9 cellular contexts compared by ENCODE assay signal in the genomic region with DNA sequence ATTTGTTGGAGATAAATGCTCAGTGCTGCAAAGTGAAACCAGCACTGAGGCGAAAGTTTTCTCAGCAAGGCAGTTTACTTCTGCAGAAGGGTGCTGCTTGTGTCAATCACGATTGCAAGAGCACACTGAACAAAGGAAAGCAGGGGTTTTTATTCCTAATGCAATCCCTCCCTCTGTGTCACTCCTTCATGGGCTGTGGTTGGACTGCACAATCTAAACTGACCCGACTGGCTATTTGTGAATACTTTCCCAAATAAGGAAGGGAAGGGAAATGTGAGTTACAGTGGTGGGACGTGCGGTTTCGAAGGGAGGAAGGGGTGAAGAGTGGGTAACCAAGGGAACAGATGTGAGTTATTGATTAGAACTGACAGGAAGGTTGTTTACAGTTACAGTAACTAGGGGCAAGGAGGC. TPM values are rescaled to one million over a fixed set of nuclear protein-coding genes. Genes with fewer than 3 reads are reported as not detected.
DNase-seq lines count a peak whose midpoint lies in the region; ATAC-seq, FAIRE-seq and TF ChIP-seq lines count a peak whose summit lies in the region.
"Not testable (repeated sequence)": the region's sequence is repeated elsewhere in the genome, so short reads cannot be mapped to it uniquely, and the experiment has no call there.
"Had no signal": no experiment of that assay in that cellular context is flagged by ENCODE, and none has a peak within 500 bp of the region (broad histone marks: within the 10 kb centered on the region; RNA-seq: fewer than 3 reads in every experiment).

No MANE protein-coding gene starts in this region.

- ATAC-seq in K562: not testable (repeated sequence)

- not testable (repeated sequence) for H3K9me3 Mint-ChIP-seq in Calu3 (ENCODE audit: low read depth, unreplicated experiment); type B pancreatic cell

- H3K4me3 ChIP-seq in HEK293 (ENCODE audit: low read depth, low read length); K562; hepatocyte: not testable (repeated sequence)

- TF ChIP-seq CTCF in Calu3 (IDR thresholded peaks at IDR 0.05; ENCODE audit: unreplicated experiment); HEK293 (tag by site-specific recombination; IDR thresholded peaks at IDR 0.05); K562 (IDR thresholded peaks at IDR 0.05 in 2 of 3, conservative IDR thresholded peaks at IDR 0.05 in 1 of 3; ENCODE audit: insufficient read depth in 2 of 3, low read depth in 1 of 3, low read length in 3 of 3); hepatocyte (IDR thresholded peaks at IDR 0.05; ENCODE audit: poor library complexity); type B pancreatic cell (conservative IDR thresholded peaks at IDR 0.05): not testable (repeated sequence)

- H3K4me1 Mint-ChIP-seq in Calu3 (ENCODE audit: low read depth, unreplicated experiment); type B pancreatic cell (ENCODE audit: unreplicated experiment): not testable (repeated sequence)

- not testable (repeated sequence) for TF ChIP-seq POLR2A in K562 (conservative IDR thresholded peaks at IDR 0.05)

- not testable (repeated sequence) for H3K27ac ChIP-seq in HEK293 (ENCODE audit: extremely low read depth, low read depth, low read length); K562 (ENCODE audit: extremely low read depth, low read depth, low read length)
- peak overlapping the region; percentile 82 for H3K27ac ChIP-seq in hepatocyte

- H3K27ac Mint-ChIP-seq in Calu3 (ENCODE audit: unreplicated experiment): not testable (repeated sequence)
- H3K27ac Mint-ChIP-seq in type B pancreatic cell: peak overlapping the region; percentile 63

- H2AFZ ChIP-seq in K562 (ENCODE audit: low read depth, low read length); hepatocyte: not testable (repeated sequence)

- not testable (repeated sequence) for FAIRE-seq in K562 (lab: Jason Lieb, UNC)

- not testable (repeated sequence) for H4K20me1 ChIP-seq in K562 (replicated peaks; ENCODE audit: control insufficient read depth, insufficient read depth, low read length); hepatocyte (ENCODE audit: insufficient read depth, poor library complexity, severe bottlenecking)

- not testable (repeated sequence) for BruUV-seq in Calu3 (replicated peaks; lab: Mats Ljungman, UMichigan); K562 (replicated peaks; lab: Mats Ljungman, UMichigan)

- not testable (repeated sequence) for H3K4me3 Mint-ChIP-seq in Calu3 (ENCODE audit: low read depth, unreplicated experiment); type B pancreatic cell

- not testable (repeated sequence) for H3K36me3 ChIP-seq in HEK293 (ENCODE audit: control insufficient read depth in 2 of 2, insufficient read depth in 1 of 2, low read length in 2 of 2); K562 (ENCODE audit: control insufficient read depth, insufficient read depth, low read length); hepatocyte (replicated peaks; ENCODE audit: insufficient read depth, low read depth)

- not testable (repeated sequence) for TF ChIP-seq EP300 in K562 (IDR thresholded peaks at IDR 0.05; ENCODE audit: low read length)

- H3K27me3 Mint-ChIP-seq in Calu3 (ENCODE audit: unreplicated experiment); type B pancreatic cell: not testable (repeated sequence)

- CTCF ChIA-PET in Calu3 (lab: Charles Lee); K562 (lab: Yijun Ruan, JAX; ENCODE audit: low intra/inter-chr PET ratio): not testable (repeated sequence)
- CTCF ChIA-PET in HEK293 (lab: Yijun Ruan, JAX): interaction anchor here (0.6 kb wide), 1 partner anchor 188 kb away, joined by 3 read pairs; no protein-coding TSS in a partner anchor

- H3K9me1 ChIP-seq in K562 (ENCODE audit: control insufficient read depth, insufficient read depth, low read length): not testable (repeated sequence)

- not testable (repeated sequence) for H3K36me3 Mint-ChIP-seq in Calu3 (ENCODE audit: insufficient read depth, unreplicated experiment)
- peaks cover 14% of the 10 kb centered on the region for H3K36me3 Mint-ChIP-seq in type B pancreatic cell

- H3K9me3 ChIP-seq in HEK293 (ENCODE audit: control insufficient read depth, insufficient read depth, low read depth, low read length); K562 (replicated peaks; ENCODE audit: control insufficient read depth, insufficient read depth, low read depth, low read length); hepatocyte (ENCODE audit: low read depth): not testable (repeated sequence)

- WGBS in K562 (ENCODE audit: insufficient coverage, low coverage, missing lambda C conversion rate): 9% methylated on average over 5 of the region's 6 CpGs
- WGBS in hepatocyte (ENCODE audit: low lambda C conversion rate, missing lambda C conversion rate): 43% methylated on average over 6 of the region's 6 CpGs

- POLR2A ChIA-PET in HEK293 (lab: Yijun Ruan, JAX); K562 (lab: Yijun Ruan, JAX): not testable (repeated sequence)

- not testable (repeated sequence) for H3K27me3 ChIP-seq in K562 (ENCODE audit: control insufficient read depth in 2 of 2, insufficient read depth in 2 of 2, low read length in 2 of 2); hepatocyte

- H3K9ac ChIP-seq in K562 (ENCODE audit: insufficient read depth in 1 of 2, low read depth in 2 of 2, low read length in 2 of 2): not testable (repeated sequence)

- not testable (repeated sequence) for H3K9me2 ChIP-seq in hepatocyte (replicated peaks; ENCODE audit: insufficient read depth)

- DNase-seq in Calu3 (peak; percentile 21), MV-4-11 (lab: John Stamatoyannopoulos, UW) (peak; percentile 81), SKM-1 treated with dmso at 0.1 percent for 144 hours (lab: John Stamatoyannopoulos, UW; ENCODE audit: unreplicated experiment) (peak; percentile 98), hepatocyte (ENCODE audit: low spot score) (peak; percentile 39)
- not testable (repeated sequence) for DNase-seq in K562 (ENCODE audit: extremely low read depth in 1 of 4, low spot score in 3 of 4); type B pancreatic cell (ENCODE audit: extremely low spot score, unreplicated experiment)

- H3K4me2 ChIP-seq in K562 (ENCODE audit: insufficient read depth, low read length): not testable (repeated sequence)
- H3K4me2 ChIP-seq in hepatocyte: peak overlapping the region; percentile 64

- not testable (repeated sequence) for H3K4me1 ChIP-seq in HEK293 (ENCODE audit: control insufficient read depth, insufficient read depth, low read length); K562 (replicated peaks in 1 of 2; ENCODE audit: control insufficient read depth in 2 of 2, insufficient read depth in 2 of 2, low read length in 2 of 2); hepatocyte (ENCODE audit: insufficient read depth)

- H3K79me2 ChIP-seq in K562 (ENCODE audit: control insufficient read depth, insufficient read depth, low read length); hepatocyte: not testable (repeated sequence)

- intact Hi-C loops in Calu3 (cut with micrococcal nuclease; ENCODE audit: unreplicated experiment): not testable (repeated sequence)
- intact Hi-C loops in K562 (cut with micrococcal nuclease): loop anchor here (10.0 kb wide), 1 partner anchor 151 kb away; a partner anchor contains a TSS

- in situ Hi-C loops in K562 (cut with MboI): not testable (repeated sequence)

- TF ChIP-seq RAD21 in K562 (CRISPR knock-in tag; conservative IDR thresholded peaks at IDR 0.05 in 1 of 2, IDR thresholded peaks at IDR 0.05 in 1 of 2): not testable (repeated sequence)

RNA-seq across cellular contexts. Expression of a gene that starts 15.2 kb away (rescaled TPM):
- 9.3 and 10.7 TPM in 2 replicates for total RNA-seq in Calu3 (2022)
- total RNA-seq in K562 (2011; cell fraction: chromatin; rRNA removed; ENCODE audit: low replicate concordance): 1.4 and 1.6 TPM in 2 replicates
- 0.50 and 0.66 TPM in 2 replicates for total RNA-seq in K562 (2011; cell fraction: nucleolus; rRNA removed)
- 1.4 TPM in 2 replicates for total RNA-seq in K562 (2011; cell fraction: nucleoplasm; rRNA removed)
- not detected in 2 replicates for total RNA-seq in K562 (2014; rRNA removed)
- 0.04 and 0.06 TPM in 2 replicates for total RNA-seq in K562 (2014; rRNA removed; fragmentation: Illumina TruSeq; extraction: Trizol)
- 0.11 TPM in 1 of 2 replicates, not detected in the other for total RNA-seq in K562 (2015; rRNA removed; fragmentation: Illumina TruSeq; extraction: Trizol)
- total RNA-seq in K562 (2021): 0.18 and 0.20 TPM in 2 replicates
- 0.07 and 0.24 TPM in 2 replicates for polyA plus RNA-seq in K562 (2011; rRNA removed)
- 0.04 TPM in 2 replicates for polyA plus RNA-seq in K562 (2011; cell fraction: cytosol; rRNA removed)
- polyA plus RNA-seq in K562 (2011; cell fraction: nucleus; rRNA removed): 1.2 and 1.8 TPM in 2 replicates
- polyA plus RNA-seq in K562 (2012): 0.30 and 0.71 TPM in 2 replicates
- 0.10 TPM in 2 replicates for polyA plus RNA-seq in K562 (2014; fragmentation: Illumina TruSeq; extraction: Trizol)
- not detected for polyA plus RNA-seq in K562 (2014; fragmentation: Nextera tagmentation; extraction: Ambion mirVana)
- polyA plus RNA-seq in K562 (2014; rRNA removed): 0.67 TPM in 1 of 2 replicates, not detected in the other
- 0.09 and 0.35 TPM in 2 replicates for polyA minus RNA-seq in K562 (2011; rRNA and poly(A)+ RNA removed)
- not detected in 2 replicates for polyA minus RNA-seq in K562 (2011; cell fraction: cytosol; rRNA and poly(A)+ RNA removed)
- polyA minus RNA-seq in K562 (2011; cell fraction: nucleus; rRNA and poly(A)+ RNA removed): 0.22 TPM in 1 of 2 replicates, not detected in the other
- 2.2 and 3.8 TPM in 2 replicates for total RNA-seq in hepatocyte
- 5.0 and 6.1 TPM in 2 replicates for polyA plus RNA-seq in hepatocyte
- total RNA-seq in type B pancreatic cell (ENCODE audit: low replicate concordance): 3.1 and 4.0 TPM in 2 replicates

RNA-seq across cellular contexts. Expression of a gene that starts 24.9 kb away (rescaled TPM):
- total RNA-seq in Calu3 (2022): 61.6 and 68.0 TPM in 2 replicates
- 23.1 and 44.0 TPM in 2 replicates for total RNA-seq in K562 (2011; cell fraction: chromatin; rRNA removed; ENCODE audit: low replicate concordance)
- 19.3 and 23.5 TPM in 2 replicates for total RNA-seq in K562 (2011; cell fraction: nucleolus; rRNA removed)
- 31.0 and 37.9 TPM in 2 replicates for total RNA-seq in K562 (2011; cell fraction: nucleoplasm; rRNA removed)
- 103 and 110 TPM in 2 replicates for total RNA-seq in K562 (2014; rRNA removed)
- total RNA-seq in K562 (2014; rRNA removed; fragmentation: Illumina TruSeq; extraction: Trizol): 113 and 132 TPM in 2 replicates
- 117 and 129 TPM in 2 replicates for total RNA-seq in K562 (2015; rRNA removed; fragmentation: Illumina TruSeq; extraction: Trizol)
- total RNA-seq in K562 (2021): 90.0 and 103 TPM in 2 replicates
- 103 and 128 TPM in 2 replicates for polyA plus RNA-seq in K562 (2011; rRNA removed)
- 50.0 and 67.5 TPM in 2 replicates for polyA plus RNA-seq in K562 (2011; cell fraction: cytosol; rRNA removed)
- polyA plus RNA-seq in K562 (2011; cell fraction: nucleus; rRNA removed): 32.0 and 41.2 TPM in 2 replicates
- polyA plus RNA-seq in K562 (2012): 67.9 and 173 TPM in 2 replicates
- 106 and 110 TPM in 2 replicates for polyA plus RNA-seq in K562 (2014; fragmentation: Illumina TruSeq; extraction: Trizol)
- 100 to 1,000 TPM; 465 to 474 TPM for polyA plus RNA-seq in K562 (2014; fragmentation: Nextera tagmentation; extraction: Ambion mirVana)
- 141 and 148 TPM in 2 replicates for polyA plus RNA-seq in K562 (2014; rRNA removed)
- polyA minus RNA-seq in K562 (2011; rRNA and poly(A)+ RNA removed): 34.4 and 34.7 TPM in 2 replicates
- 19.7 and 22.5 TPM in 2 replicates for polyA minus RNA-seq in K562 (2011; cell fraction: cytosol; rRNA and poly(A)+ RNA removed)
- 6.5 and 11.0 TPM in 2 replicates for polyA minus RNA-seq in K562 (2011; cell fraction: nucleus; rRNA and poly(A)+ RNA removed)
- total RNA-seq in hepatocyte: 97.4 and 98.5 TPM in 2 replicates
- 182 and 183 TPM in 2 replicates for polyA plus RNA-seq in hepatocyte
- total RNA-seq in type B pancreatic cell (ENCODE audit: low replicate concordance): 93.9 and 109 TPM in 2 replicates

RNA-seq across cellular contexts. Expression of a gene that starts 35.9 kb away (rescaled TPM):
- 60.8 and 65.5 TPM in 2 replicates for total RNA-seq in Calu3 (2022)
- total RNA-seq in K562 (2011; cell fraction: chromatin; rRNA removed; ENCODE audit: low replicate concordance): 16.6 and 21.1 TPM in 2 replicates
- total RNA-seq in K562 (2011; cell fraction: nucleolus; rRNA removed): 15.8 and 17.3 TPM in 2 replicates
- 22.7 and 26.6 TPM in 2 replicates for total RNA-seq in K562 (2011; cell fraction: nucleoplasm; rRNA removed)
- total RNA-seq in K562 (2014; rRNA removed): 7.9 and 19.3 TPM in 2 replicates
- total RNA-seq in K562 (2014; rRNA removed; fragmentation: Illumina TruSeq; extraction: Trizol): 14.0 and 14.3 TPM in 2 replicates
- total RNA-seq in K562 (2015; rRNA removed; fragmentation: Illumina TruSeq; extraction: Trizol): 9.8 and 12.9 TPM in 2 replicates
- 65.2 and 68.7 TPM in 2 replicates for total RNA-seq in K562 (2021)
- 23.2 and 28.7 TPM in 2 replicates for polyA plus RNA-seq in K562 (2011; rRNA removed)
- polyA plus RNA-seq in K562 (2011; cell fraction: cytosol; rRNA removed): 36.3 and 38.6 TPM in 2 replicates
- polyA plus RNA-seq in K562 (2011; cell fraction: nucleus; rRNA removed): 17.5 and 21.9 TPM in 2 replicates
- polyA plus RNA-seq in K562 (2012): 94.3 and 108 TPM in 2 replicates
- polyA plus RNA-seq in K562 (2014; fragmentation: Illumina TruSeq; extraction: Trizol): 13.5 and 26.6 TPM in 2 replicates
- 10 to 100 TPM; 11.7 to 20.3 TPM for polyA plus RNA-seq in K562 (2014; fragmentation: Nextera tagmentation; extraction: Ambion mirVana)
- 33.6 and 38.0 TPM in 2 replicates for polyA plus RNA-seq in K562 (2014; rRNA removed)
- polyA minus RNA-seq in K562 (2011; rRNA and poly(A)+ RNA removed): 8.0 and 10.4 TPM in 2 replicates
- 3.3 and 9.8 TPM in 2 replicates for polyA minus RNA-seq in K562 (2011; cell fraction: cytosol; rRNA and poly(A)+ RNA removed)
- 4.3 and 8.6 TPM in 2 replicates for polyA minus RNA-seq in K562 (2011; cell fraction: nucleus; rRNA and poly(A)+ RNA removed)
- 10.8 and 14.7 TPM in 2 replicates for total RNA-seq in hepatocyte
- 143 and 145 TPM in 2 replicates for polyA plus RNA-seq in hepatocyte
- total RNA-seq in type B pancreatic cell (ENCODE audit: low replicate concordance): 80.6 and 102 TPM in 2 replicates

RNA-seq across cellular contexts. Expression of a gene that starts 41.4 kb away (rescaled TPM):
- total RNA-seq in Calu3 (2022) (1.3 and 1.5 TPM in 2 replicates), K562 (2014; rRNA removed) (not detected in 2 replicates), K562 (2014; rRNA removed; fragmentation: Illumina TruSeq; extraction: Trizol) (0.06 TPM in 1 of 2 replicates, not detected in the other), K562 (2015; rRNA removed; fragmentation: Illumina TruSeq; extraction: Trizol) (0.07 and 0.08 TPM in 2 replicates), K562 (2021) (0.18 and 0.22 TPM in 2 replicates), hepatocyte (5.4 and 10.4 TPM in 2 replicates), type B pancreatic cell (ENCODE audit: low replicate concordance) (4.1 and 11.9 TPM in 2 replicates)
- total RNA-seq in K562 (2011; cell fraction: chromatin; rRNA removed; ENCODE audit: low replicate concordance): 0.18 and 0.69 TPM in 2 replicates
- total RNA-seq in K562 (2011; cell fraction: nucleolus; rRNA removed): 0.26 TPM in 1 of 2 replicates, not detected in the other
- 0.15 TPM in 1 of 2 replicates, not detected in the other for total RNA-seq in K562 (2011; cell fraction: nucleoplasm; rRNA removed)
- polyA plus RNA-seq in K562 (2011; rRNA removed) (0.08 and 0.14 TPM in 2 replicates), K562 (2014; fragmentation: Illumina TruSeq; extraction: Trizol) (0.08 TPM in 1 of 2 replicates, not detected in the other), K562 (2014; fragmentation: Nextera tagmentation; extraction: Ambion mirVana) (not detected), K562 (2014; rRNA removed) (0.07 and 0.31 TPM in 2 replicates), hepatocyte (8.3 and 9.3 TPM in 2 replicates)
- polyA plus RNA-seq in K562 (2011; cell fraction: cytosol; rRNA removed): 0.03 and 0.18 TPM in 2 replicates
- 0.24 and 0.38 TPM in 2 replicates for polyA plus RNA-seq in K562 (2011; cell fraction: nucleus; rRNA removed)
- polyA plus RNA-seq in K562 (2012): 0.08 and 0.15 TPM in 2 replicates
- polyA minus RNA-seq in K562 (2011; rRNA and poly(A)+ RNA removed): 0.11 TPM in 1 of 2 replicates, not detected in the other
- not detected in 2 replicates for polyA minus RNA-seq in K562 (2011; cell fraction: cytosol; rRNA and poly(A)+ RNA removed)
- 0.13 and 0.22 TPM in 2 replicates for polyA minus RNA-seq in K562 (2011; cell fraction: nucleus; rRNA and poly(A)+ RNA removed)
- total RNA-seq: G401 had no signal
- polyA plus RNA-seq: HepG2 had no signal

RNA-seq across cellular contexts. Expression of a gene that starts 44.8 kb away (rescaled TPM):
- total RNA-seq in Calu3 (2022) (24.3 and 27.2 TPM in 2 replicates), K562 (2014; rRNA removed) (19.5 and 20.6 TPM in 2 replicates), K562 (2014; rRNA removed; fragmentation: Illumina TruSeq; extraction: Trizol) (9.9 and 11.5 TPM in 2 replicates), K562 (2015; rRNA removed; fragmentation: Illumina TruSeq; extraction: Trizol) (15.9 and 16.1 TPM in 2 replicates), K562 (2021) (20.0 and 20.4 TPM in 2 replicates), hepatocyte (24.2 and 24.6 TPM in 2 replicates), type B pancreatic cell (ENCODE audit: low replicate concordance) (24.1 and 35.9 TPM in 2 replicates)
- total RNA-seq in K562 (2011; cell fraction: chromatin; rRNA removed; ENCODE audit: low replicate concordance): 16.6 and 38.0 TPM in 2 replicates
- 44.2 and 46.5 TPM in 2 replicates for total RNA-seq in K562 (2011; cell fraction: nucleolus; rRNA removed)
- total RNA-seq in K562 (2011; cell fraction: nucleoplasm; rRNA removed): 39.2 and 40.2 TPM in 2 replicates
- polyA plus RNA-seq in K562 (2011; rRNA removed) (18.1 and 19.7 TPM in 2 replicates), K562 (2014; fragmentation: Illumina TruSeq; extraction: Trizol) (20.6 and 22.1 TPM in 2 replicates), K562 (2014; fragmentation: Nextera tagmentation; extraction: Ambion mirVana) (1 to 10 TPM; 6.5 to 7.0 TPM), K562 (2014; rRNA removed) (17.4 and 18.7 TPM in 2 replicates), hepatocyte (23.8 and 31.1 TPM in 2 replicates)
- polyA plus RNA-seq in K562 (2011; cell fraction: cytosol; rRNA removed): 21.2 and 43.7 TPM in 2 replicates
- 13.4 and 19.5 TPM in 2 replicates for polyA plus RNA-seq in K562 (2011; cell fraction: nucleus; rRNA removed)
- 21.5 and 34.7 TPM in 2 replicates for polyA plus RNA-seq in K562 (2012)
- 12.0 and 18.6 TPM in 2 replicates for polyA minus RNA-seq in K562 (2011; rRNA and poly(A)+ RNA removed)
- polyA minus RNA-seq in K562 (2011; cell fraction: cytosol; rRNA and poly(A)+ RNA removed): 12.7 and 15.5 TPM in 2 replicates
- polyA minus RNA-seq in K562 (2011; cell fraction: nucleus; rRNA and poly(A)+ RNA removed): 9.1 and 9.3 TPM in 2 replicates
